ENCODE assay signal across 17 cellular contexts in the genomic region with DNA sequence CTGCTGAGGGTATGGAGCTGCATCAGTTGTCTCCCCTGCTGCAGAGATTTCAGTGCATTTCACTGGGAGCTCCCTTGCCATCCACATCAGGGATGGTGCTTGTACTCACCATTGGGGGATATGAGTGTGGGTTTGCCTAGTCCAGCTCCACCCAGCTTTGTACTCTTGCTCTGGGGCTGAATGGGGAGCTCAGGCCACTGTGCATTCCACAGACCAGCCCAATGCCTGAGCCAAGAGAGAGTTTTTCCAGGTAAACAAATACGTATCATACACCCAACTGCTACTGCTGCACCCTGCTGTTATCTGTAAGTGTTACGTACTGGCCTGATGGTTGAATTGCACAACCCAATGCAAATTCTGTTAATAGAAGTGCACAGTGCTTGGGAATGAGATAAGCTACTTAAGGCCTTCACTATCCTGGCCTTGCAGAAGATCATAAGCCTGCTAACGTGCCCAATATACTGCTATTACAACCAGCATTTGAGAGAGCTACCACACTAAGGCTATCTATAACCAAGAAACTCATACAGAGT.
DNase-seq lines count a peak whose midpoint lies in the region; ATAC-seq and TF ChIP-seq lines count a peak whose summit lies in the region.
"Had no signal": no experiment of that assay in that cellular context is flagged by ENCODE, and none has a peak within 500 bp of the region (broad histone marks: within the 10 kb centered on the region; RNA-seq: fewer than 3 reads in every experiment).

No MANE protein-coding gene starts in this region.

- no peak overlapping the region for H3K56ac ChIP-seq in H9 (ENCODE audit: insufficient read length, low read depth, low read length)

- no peak overlapping the region for H2BK120ac ChIP-seq in H9 (ENCODE audit: low read depth, low read length, poor library complexity, severe bottlenecking)

- H2AFZ ChIP-seq in H9 (ENCODE audit: low read length) = no peak overlapping the region

- no peak overlapping the region for H4K5ac ChIP-seq in H9 (ENCODE audit: insufficient read length, low read depth, low read length)

- CTCF ChIA-PET in RWPE1 (lab: Yijun Ruan, JAX) = no interaction called here

- POLR2A ChIA-PET in RWPE1 (lab: Yijun Ruan, JAX; ENCODE audit: low non-redundant PET) = no interaction called here

- intact Hi-C loops in lower lobe of right lung (cut with DNase I) (no loop called here), thyroid gland (cut with DNase I) (no loop called here)

- H3K36me3 ChIP-seq in lower lobe of right lung (no peaks in the 10 kb centered on the region), thyroid gland (no peaks in the 10 kb centered on the region)
- H3K36me3 ChIP-seq: BE2C had no signal

- H3K23me2 ChIP-seq in H9 (ENCODE audit: insufficient read length, low read depth, low read length, poor library complexity, severe bottlenecking) = no peaks in the 10 kb centered on the region

- DNase-seq in OCI-M1 (lab: John Stamatoyannopoulos, UW) (peak; percentile 39), amniotic epithelial cell (ENCODE audit: low read depth) (peak; percentile 20), lower lobe of right lung (peak; percentile 46), thyroid gland (peak in 1 of 2 donors; percentile 2), H9 (no peak), HK-2 (ENCODE audit: unreplicated experiment) (no peak), NCI-H1105 (lab: John Stamatoyannopoulos, UW) (no peak), RWPE1 (ENCODE audit: low spot score) (no peak)
- DNase-seq: ACHN; BE2C; C1 segment of cervical spinal cord; Caco-2; CD4-positive, CD25-positive, alpha-beta regulatory T cell; DMS79; GF-D8; GOT3; H7 had no signal

- 0 out of 4 replicates have a peak, but pooled peaks cover 0 to 4% of the 10 kb centered on the region in 2 experiments for H3K4me1 Mint-ChIP-seq in H9
- H3K4me1 Mint-ChIP-seq: CD4-positive, CD25-positive, alpha-beta regulatory T cell had no signal

- H3K4ac ChIP-seq in H9 (ENCODE audit: low read depth, low read length) = no peak overlapping the region

- no peaks in the 10 kb centered on the region for H3K79me2 ChIP-seq in H9 (ENCODE audit: insufficient read depth, low read length)

- H2BK12ac ChIP-seq in H9 (ENCODE audit: insufficient read length, low read depth, low read length) = no peak overlapping the region

- H3K36me3 Mint-ChIP-seq in H9 (ENCODE audit: insufficient read depth in 1 of 3, low read depth in 3 of 3) = peaks cover 0 to 16% (median 5%) of the 10 kb centered on the region in 3 experiments; a peak in 4 of 7 replicates
- H3K36me3 Mint-ChIP-seq: CD4-positive, CD25-positive, alpha-beta regulatory T cell had no signal

- no peaks in the 10 kb centered on the region for H4K20me1 ChIP-seq in H9 (ENCODE audit: control insufficient read depth, insufficient read depth, insufficient read length)

- no peak overlapping the region for H3K4me3 Mint-ChIP-seq in H9
- H3K4me3 Mint-ChIP-seq: CD4-positive, CD25-positive, alpha-beta regulatory T cell had no signal

- no peaks in the 10 kb centered on the region for H3K79me1 ChIP-seq in H9 (ENCODE audit: insufficient read depth, low read depth, low read length, poor library complexity, severe bottlenecking)

- no peak overlapping the region for H3K9ac ChIP-seq in H9 (ENCODE audit: extremely low read depth, insufficient read length, low read length)

- no peak overlapping the region for H3K27ac Mint-ChIP-seq in H9

- no peak overlapping the region for H2BK5ac ChIP-seq in H9 (ENCODE audit: insufficient read length, low read length)

- no peaks in the 10 kb centered on the region for H3K27me3 Mint-ChIP-seq in H9 (ENCODE audit: low read depth)
- H3K27me3 Mint-ChIP-seq: CD4-positive, CD25-positive, alpha-beta regulatory T cell had no signal

- H3K9me3 ChIP-seq in lower lobe of right lung = no peaks in the 10 kb centered on the region
- H3K9me3 ChIP-seq in thyroid gland = no peaks in the 10 kb centered on the region
- H3K9me3 ChIP-seq in H9 (ENCODE audit: control insufficient read depth, low read depth, low read length) = no peaks in the 10 kb centered on the region
- H3K9me3 ChIP-seq: BE2C, Caco-2 had no signal

- H3K27ac ChIP-seq in lower lobe of right lung = peak overlapping the region; percentile 76
- H3K27ac ChIP-seq in thyroid gland = peak overlapping the region in 2 of 3 donors; percentile 52 to 67
- H3K27ac ChIP-seq in H9 (ENCODE audit: insufficient read length, low read depth, low read length) = no peak overlapping the region
- no peak overlapping the region for H3K27ac ChIP-seq in RWPE1

- TF ChIP-seq CTCF in lower lobe of right lung (IDR thresholded peaks at IDR 0.05) (no peak), thyroid gland (IDR thresholded peaks at IDR 0.05) (no peak), H9 (conservative IDR thresholded peaks at IDR 0.05) (no peak), RWPE1 (conservative IDR thresholded peaks at IDR 0.05; ENCODE audit: low read depth) (no peak)

- H3K27me3 ChIP-seq in lower lobe of right lung (ENCODE audit: low read depth) (no peaks in the 10 kb centered on the region), thyroid gland (no peaks in the 10 kb centered on the region), H9 (ENCODE audit: insufficient read depth, low read length) (no peaks in the 10 kb centered on the region)
- H3K27me3 ChIP-seq: BE2C had no signal

- no peak overlapping the region for H3K14ac ChIP-seq in H9 (ENCODE audit: insufficient read depth, low read length)

- no peak overlapping the region for H2AK5ac ChIP-seq in H9 (ENCODE audit: insufficient read length, low read length)

- peaks cover 33 to 80% of the 10 kb centered on the region in 2 experiments for H3K9me3 Mint-ChIP-seq in H9

- H2BK15ac ChIP-seq in H9 (ENCODE audit: low read depth, low read length) = no peak overlapping the region

- H3K4me1 ChIP-seq in lower lobe of right lung (no peaks in the 10 kb centered on the region), thyroid gland (peaks cover 0 to 20% of the 10 kb centered on the region in 2 donors), H9 (ENCODE audit: insufficient read depth, low read length) (no peaks in the 10 kb centered on the region)
- H3K4me1 ChIP-seq: BE2C, Caco-2 had no signal

- no peak for TF ChIP-seq POLR2A in thyroid gland (IDR thresholded peaks at IDR 0.05)

- no peak overlapping the region for H3K4me3 ChIP-seq in lower lobe of right lung
- no peak overlapping the region for H3K4me3 ChIP-seq in thyroid gland (replicated peaks in 1 of 3)

- H4K91ac ChIP-seq in H9 (ENCODE audit: insufficient read length, low read depth, low read length) = no peak overlapping the region

- H3K18ac ChIP-seq in H9 (ENCODE audit: insufficient read length, low read depth, low read length) = no peak overlapping the region

- no peak overlapping the region for H2BK20ac ChIP-seq in H9 (ENCODE audit: low read depth, low read length, poor library complexity, severe bottlenecking)

- no peak overlapping the region for H3T11ph ChIP-seq in H9 (ENCODE audit: low read length)

- H3K23ac ChIP-seq in H9 (ENCODE audit: insufficient read length, low read depth, low read length) = no peak overlapping the region

- H4K8ac ChIP-seq in H9 (replicated peaks; ENCODE audit: insufficient read length, low read depth, low read length) = no peak overlapping the region

- WGBS in thyroid gland, 2 donors = 73 to 86% methylated on average over 3 of the region's 3 CpGs
- no CpG with 5 or more reads among the region's 3 CpGs for WGBS in H9 (ENCODE audit: extremely low coverage, insufficient read length, low lambda C conversion rate)

- ATAC-seq in lower lobe of right lung = peak; percentile 84 to 94

- no peak overlapping the region for H3K4me2 ChIP-seq in H9 (ENCODE audit: insufficient read depth, insufficient read length, low read length)

Comparison
In these comparisons a context has a peak if more than half of its experiments do, and no peak if none do; other contexts are left out.
1. DNase-seq: peak in OCI-M1 (single experiment), amniotic epithelial cell (single experiment) and lower lobe of right lung (single experiment); none in H9 (single experiment), HK-2 (single experiment), NCI-H1105 (single experiment) and RWPE1 (single experiment).
2. H3K27ac ChIP-seq: peak in lower lobe of right lung (single experiment) and thyroid gland (2 of 3); none in H9 (single experiment) and RWPE1 (single experiment).